Comparison of ENCODE assay signal across 7 cellular contexts in the genomic region with DNA sequence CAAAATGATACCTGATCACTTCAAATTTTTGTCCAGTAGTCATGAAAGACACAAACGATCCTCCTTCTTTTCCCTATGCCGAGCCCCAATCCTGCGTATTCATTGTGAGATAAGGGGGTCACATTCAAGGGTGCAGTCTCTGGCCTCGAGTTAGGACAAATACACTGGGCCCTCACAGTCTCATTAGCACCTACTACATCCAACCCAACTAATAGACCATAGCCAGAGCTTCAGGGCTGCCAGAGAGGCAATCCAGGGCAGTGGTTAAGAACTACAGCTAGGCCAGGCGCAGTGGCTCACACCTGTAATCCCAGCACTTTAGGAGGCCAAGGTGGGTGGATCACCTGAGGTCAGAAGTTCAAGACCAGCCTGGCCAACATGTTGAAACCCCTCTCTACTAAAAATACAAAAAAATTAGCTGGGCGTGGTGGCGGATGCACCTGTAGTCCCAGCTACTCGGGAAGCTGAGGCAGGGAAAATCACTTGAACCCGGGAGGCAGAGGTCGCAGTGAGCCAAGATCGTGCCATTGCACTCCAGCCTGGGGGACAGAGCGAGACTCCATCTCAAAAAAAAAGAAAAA. TPM values are rescaled to one million over a fixed set of nuclear protein-coding genes. Genes with fewer than 3 reads are reported as not detected.
DNase-seq lines count a peak whose midpoint lies in the region; ATAC-seq, FAIRE-seq and TF ChIP-seq lines count a peak whose summit lies in the region.
"Not testable (repeated sequence)": the region's sequence is repeated elsewhere in the genome, so short reads cannot be mapped to it uniquely, and the experiment has no call there.

No MANE protein-coding gene starts in this region.

- H3K9ac ChIP-seq in GM23248: 0 out of 2 replicates have a peak overlapping the region, but pooled peaks have one; percentile 47
- peak overlapping the region; percentile 86 for H3K9ac ChIP-seq in PC-3 (ENCODE audit: low read length)
- peak overlapping the region; percentile 60; a peak in 3 of 4 replicates for H3K9ac ChIP-seq in K562 (ENCODE audit: insufficient read depth in 1 of 2, low read depth in 2 of 2, low read length in 2 of 2)
- H3K9ac ChIP-seq in iPS-20b (ENCODE audit: low read depth, low read length): 0 out of 2 replicates have a peak overlapping the region, but pooled peaks have one; percentile 14
- H3K9ac ChIP-seq in skeletal muscle tissue (ENCODE audit: low read depth in 1 of 3, low read length in 3 of 3): peak overlapping the region in 1 of 3 donors; percentile 33

- DNase-seq in GM23248, PC-3: not testable (repeated sequence)
- peak in 2 of 4 experiments; percentile 46 to 59 for DNase-seq in K562 (ENCODE audit: extremely low read depth in 1 of 4, low spot score in 3 of 4)

- ATAC-seq in PC-3, gastroesophageal sphincter: not testable (repeated sequence)
- ATAC-seq in K562: peak; percentile 13

- not testable (repeated sequence) for H3K4me3 ChIP-seq in GM23248; PC-3 (ENCODE audit: low read length); K562; gastroesophageal sphincter; iPS-20b (ENCODE audit: low read length); skeletal muscle tissue (ENCODE audit: low read length in 3 of 3)

- CTCF ChIA-PET in PC-3 (lab: Charles Lee): interaction anchor here (0.6 to 1.2 kb wide), 2 partner anchors 32 to 252 kb away, joined by 3 read pairs; no protein-coding TSS in a partner anchor
- CTCF ChIA-PET in K562 (lab: Yijun Ruan, JAX; ENCODE audit: low intra/inter-chr PET ratio): not testable (repeated sequence)

- peak overlapping the region; percentile 85 to 87 (median 87) for H3K27ac Mint-ChIP-seq in nephron

- H3K4me1 ChIP-seq in GM23248 (ENCODE audit: insufficient read depth) (peaks cover 16% of the 10 kb centered on the region), PC-3 (ENCODE audit: insufficient read depth, low read length) (peaks cover 46% of the 10 kb centered on the region), K562 (replicated peaks in 1 of 2; ENCODE audit: control insufficient read depth in 2 of 2, insufficient read depth in 2 of 2, low read length in 2 of 2) (peaks cover 50 to 55% of the 10 kb centered on the region in 2 experiments), gastroesophageal sphincter (peaks cover 5 to 60% (median 12%) of the 10 kb centered on the region in 3 donors), iPS-20b (ENCODE audit: insufficient read depth, low read length) (peaks cover 33% of the 10 kb centered on the region), skeletal muscle tissue (ENCODE audit: control insufficient read depth in 3 of 3, insufficient read depth in 3 of 3, low read length in 3 of 3) (peaks cover 17 to 32% (median 30%) of the 10 kb centered on the region in 3 donors)

- BruUV-seq in PC-3 (replicated peaks; lab: Mats Ljungman, UMichigan); K562 (replicated peaks; lab: Mats Ljungman, UMichigan): not testable (repeated sequence)

- WGBS in GM23248 (ENCODE audit: low coverage in 1 of 2, low lambda C conversion rate in 2 of 2, missing lambda C conversion rate in 2 of 2), 2 experiments: 89 to 93% methylated on average over 12 of the region's 12 CpGs
- WGBS in K562 (ENCODE audit: insufficient coverage, low coverage, missing lambda C conversion rate): 62% methylated on average over 12 of the region's 12 CpGs
- WGBS in gastroesophageal sphincter (ENCODE audit: low coverage in 1 of 2), 2 donors: 84 to 95% methylated on average over 8 to 9 of the region's 12 CpGs

- not testable (repeated sequence) for TF ChIP-seq CTCF in PC-3 (conservative IDR thresholded peaks at IDR 0.05; ENCODE audit: low read depth, low read length); K562 (IDR thresholded peaks at IDR 0.05 in 2 of 3, conservative IDR thresholded peaks at IDR 0.05 in 1 of 3; ENCODE audit: insufficient read depth in 2 of 3, low read depth in 1 of 3, low read length in 3 of 3); gastroesophageal sphincter (IDR thresholded peaks at IDR 0.05); nephron (IDR thresholded peaks at IDR 0.05; ENCODE audit: unreplicated experiment in 3 of 3)

- H3K9me2 ChIP-seq in GM23248 (ENCODE audit: insufficient read depth); PC-3 (replicated peaks; ENCODE audit: low read length): not testable (repeated sequence)

- H3K4me2 ChIP-seq in GM23248 (ENCODE audit: unreplicated experiment): not testable (repeated sequence)
- H3K4me2 ChIP-seq in PC-3 (ENCODE audit: low read length) (peak overlapping the region; percentile 66), K562 (ENCODE audit: insufficient read depth, low read length) (peak overlapping the region; percentile 42; the same call in 1 of the 2 replicates)

- H3K9me1 ChIP-seq in K562 (ENCODE audit: control insufficient read depth, insufficient read depth, low read length): not testable (repeated sequence)

- TF ChIP-seq EP300 in K562 (IDR thresholded peaks at IDR 0.05; ENCODE audit: low read length); gastroesophageal sphincter (IDR thresholded peaks at IDR 0.05): not testable (repeated sequence)

- H2AFZ ChIP-seq in GM23248; PC-3 (ENCODE audit: low read length): not testable (repeated sequence)
- H2AFZ ChIP-seq in K562 (ENCODE audit: low read depth, low read length): peak overlapping the region; percentile 89

- intact Hi-C loops in PC-3 (cut with micrococcal nuclease) (loop anchor here (1.0 kb wide), 2 partner anchors 40 to 70 kb away; no protein-coding TSS in a partner anchor), K562 (cut with micrococcal nuclease) (loop anchor here (1.0 to 5.0 kb wide), 3 partner anchors 43 to 362 kb away; no protein-coding TSS in a partner anchor)

- H3K4me1 Mint-ChIP-seq in nephron: peaks cover 59% of the 10 kb centered on the region

- H3F3A ChIP-seq in GM23248 (ENCODE audit: insufficient read depth); PC-3 (ENCODE audit: low read length, unreplicated experiment): not testable (repeated sequence)

- H3K36me3 Mint-ChIP-seq in nephron (ENCODE audit: low read depth): not testable (repeated sequence)

- POLR2A ChIA-PET in PC-3 (lab: Charles Lee; ENCODE audit: unreplicated experiment): not testable (repeated sequence)
- POLR2A ChIA-PET in K562 (lab: Yijun Ruan, JAX): interaction anchor here (1.0 to 1.7 kb wide), 5 partner anchors 9 to 78 kb away, joined by 3 to 7 read pairs (median 3); no protein-coding TSS in a partner anchor

- H3K9me3 Mint-ChIP-seq in nephron: not testable (repeated sequence)

- in situ Hi-C loops in GM23248 (cut with MboI); K562 (cut with MboI): not testable (repeated sequence)

- TF ChIP-seq POLR2A in K562 (conservative IDR thresholded peaks at IDR 0.05); gastroesophageal sphincter (IDR thresholded peaks at IDR 0.05): not testable (repeated sequence)

- TF ChIP-seq RAD21 in K562 (CRISPR knock-in tag; conservative IDR thresholded peaks at IDR 0.05 in 1 of 2, IDR thresholded peaks at IDR 0.05 in 1 of 2): not testable (repeated sequence)

- not testable (repeated sequence) for H3K36me3 ChIP-seq in GM23248 (ENCODE audit: low read depth); PC-3 (ENCODE audit: low read depth, low read length); K562 (ENCODE audit: control insufficient read depth, insufficient read depth, low read length); gastroesophageal sphincter; iPS-20b (ENCODE audit: insufficient read depth, low read depth, low read length); skeletal muscle tissue (ENCODE audit: control insufficient read depth in 3 of 3, insufficient read depth in 3 of 3, low read length in 3 of 3)

- H3K4me3 Mint-ChIP-seq in nephron: not testable (repeated sequence)

- FAIRE-seq in K562 (lab: Jason Lieb, UNC): peak; percentile 15

- H3K79me2 ChIP-seq in GM23248 (ENCODE audit: insufficient read depth); PC-3 (ENCODE audit: low read length); K562 (ENCODE audit: control insufficient read depth, insufficient read depth, low read length): not testable (repeated sequence)

- not testable (repeated sequence) for H3K27me3 ChIP-seq in GM23248 (replicated peaks; ENCODE audit: insufficient read depth); PC-3 (ENCODE audit: low read length); K562 (ENCODE audit: control insufficient read depth in 2 of 2, insufficient read depth in 2 of 2, low read length in 2 of 2); gastroesophageal sphincter; iPS-20b (ENCODE audit: insufficient read depth, low read length); skeletal muscle tissue (ENCODE audit: control insufficient read depth in 3 of 3, insufficient read depth in 3 of 3, low read length in 3 of 3)

- H3K9me3 ChIP-seq in GM23248 (ENCODE audit: low read depth); PC-3 (ENCODE audit: low read length); K562 (replicated peaks; ENCODE audit: control insufficient read depth, insufficient read depth, low read depth, low read length); gastroesophageal sphincter; iPS-20b (ENCODE audit: insufficient read depth, low read depth, low read length); skeletal muscle tissue (ENCODE audit: control insufficient read depth in 3 of 3, low read length in 3 of 3): not testable (repeated sequence)

- not testable (repeated sequence) for H3K27me3 Mint-ChIP-seq in nephron (ENCODE audit: low read depth)

- not testable (repeated sequence) for H3K27ac ChIP-seq in GM23248; iPS-20b (ENCODE audit: low read length)
- H3K27ac ChIP-seq in PC-3 (ENCODE audit: low read length) (peak overlapping the region; percentile 96), K562 (ENCODE audit: extremely low read depth, low read depth, low read length) (peak overlapping the region; percentile 73), gastroesophageal sphincter (peak overlapping the region in 3 of 4 donors; percentile 62 to 90 (median 72)), skeletal muscle tissue (ENCODE audit: low read depth, low read length) (peak overlapping the region; percentile 59)

- H4K20me1 ChIP-seq in GM23248 (ENCODE audit: insufficient read depth); PC-3 (ENCODE audit: low read length); K562 (replicated peaks; ENCODE audit: control insufficient read depth, insufficient read depth, low read length): not testable (repeated sequence)

RNA-seq across cellular contexts. Expression of a gene that starts 41.0 kb away (rescaled TPM):
- 12.6 and 15.5 TPM in 2 replicates for total RNA-seq in GM23248 (2014; rRNA removed; shearing (Covaris generic))
- polyA plus RNA-seq in GM23248 (2016; fragmentation: Nextera tagmentation; extraction: Ambion mirVana) (10.8 and 12.0 TPM in 2 replicates), K562 (2011; rRNA removed) (296 and 429 TPM in 2 replicates), K562 (2014; fragmentation: Illumina TruSeq; extraction: Trizol) (574 and 789 TPM in 2 replicates), K562 (2014; fragmentation: Nextera tagmentation; extraction: Ambion mirVana) (10 to 100 TPM; 19.0 to 62.4 TPM), K562 (2014; rRNA removed) (235 and 249 TPM in 2 replicates)
- total RNA-seq in PC-3 (2014; rRNA removed) (74.1 and 93.3 TPM in 2 replicates), K562 (2014; rRNA removed) (169 and 190 TPM in 2 replicates), K562 (2014; rRNA removed; fragmentation: Illumina TruSeq; extraction: Trizol) (175 and 193 TPM in 2 replicates), K562 (2015; rRNA removed; fragmentation: Illumina TruSeq; extraction: Trizol) (211 and 212 TPM in 2 replicates), K562 (2021) (358 and 364 TPM in 2 replicates), gastroesophageal sphincter (10 to 100 TPM; 19.0 to 63.8 (median 21.8) TPM), skeletal muscle tissue (20.4 TPM)
- total RNA-seq in K562 (2011; cell fraction: chromatin; rRNA removed; ENCODE audit: low replicate concordance): 217 and 312 TPM in 2 replicates
- total RNA-seq in K562 (2011; cell fraction: nucleolus; rRNA removed): 221 and 239 TPM in 2 replicates
- 299 and 384 TPM in 2 replicates for total RNA-seq in K562 (2011; cell fraction: nucleoplasm; rRNA removed)
- polyA plus RNA-seq in K562 (2011; cell fraction: cytosol; rRNA removed): 314 and 336 TPM in 2 replicates
- polyA plus RNA-seq in K562 (2011; cell fraction: nucleus; rRNA removed): 653 and 742 TPM in 2 replicates
- 412 and 745 TPM in 2 replicates for polyA plus RNA-seq in K562 (2012)
- polyA minus RNA-seq in K562 (2011; rRNA and poly(A)+ RNA removed): 158 and 187 TPM in 2 replicates
- polyA minus RNA-seq in K562 (2011; cell fraction: cytosol; rRNA and poly(A)+ RNA removed): 162 and 207 TPM in 2 replicates
- 177 and 202 TPM in 2 replicates for polyA minus RNA-seq in K562 (2011; cell fraction: nucleus; rRNA and poly(A)+ RNA removed)
